ENCODE assay signal across 2 cellular contexts in genomic region chr4:140448830-140449229, GRCh38.
TF ChIP-seq lines count a peak whose summit lies in the region.

No MANE protein-coding gene starts in this region.

TF ChIP-seq in A549, 52 proteins besides CTCF, POLR2A, EP300 and RAD21 (continued from another document):
- TF ChIP-seq MAZ (IDR thresholded peaks at IDR 0.05; ENCODE audit: borderline replicate concordance, low read depth, low read length) (no peak), POLR2AphosphoS2 (conservative IDR thresholded peaks at IDR 0.05; ENCODE audit: low read length) (no peak), RCOR1 (IDR thresholded peaks at IDR 0.05; ENCODE audit: low read depth, low read length) (no peak), NFE2L2 (conservative IDR thresholded peaks at IDR 0.05; ENCODE audit: low read length) (no peak)

TF ChIP-seq in GM23338, 12 proteins besides CTCF, POLR2A, EP300 and RAD21 (continued from another document):
- TF ChIP-seq, protein P1, sequence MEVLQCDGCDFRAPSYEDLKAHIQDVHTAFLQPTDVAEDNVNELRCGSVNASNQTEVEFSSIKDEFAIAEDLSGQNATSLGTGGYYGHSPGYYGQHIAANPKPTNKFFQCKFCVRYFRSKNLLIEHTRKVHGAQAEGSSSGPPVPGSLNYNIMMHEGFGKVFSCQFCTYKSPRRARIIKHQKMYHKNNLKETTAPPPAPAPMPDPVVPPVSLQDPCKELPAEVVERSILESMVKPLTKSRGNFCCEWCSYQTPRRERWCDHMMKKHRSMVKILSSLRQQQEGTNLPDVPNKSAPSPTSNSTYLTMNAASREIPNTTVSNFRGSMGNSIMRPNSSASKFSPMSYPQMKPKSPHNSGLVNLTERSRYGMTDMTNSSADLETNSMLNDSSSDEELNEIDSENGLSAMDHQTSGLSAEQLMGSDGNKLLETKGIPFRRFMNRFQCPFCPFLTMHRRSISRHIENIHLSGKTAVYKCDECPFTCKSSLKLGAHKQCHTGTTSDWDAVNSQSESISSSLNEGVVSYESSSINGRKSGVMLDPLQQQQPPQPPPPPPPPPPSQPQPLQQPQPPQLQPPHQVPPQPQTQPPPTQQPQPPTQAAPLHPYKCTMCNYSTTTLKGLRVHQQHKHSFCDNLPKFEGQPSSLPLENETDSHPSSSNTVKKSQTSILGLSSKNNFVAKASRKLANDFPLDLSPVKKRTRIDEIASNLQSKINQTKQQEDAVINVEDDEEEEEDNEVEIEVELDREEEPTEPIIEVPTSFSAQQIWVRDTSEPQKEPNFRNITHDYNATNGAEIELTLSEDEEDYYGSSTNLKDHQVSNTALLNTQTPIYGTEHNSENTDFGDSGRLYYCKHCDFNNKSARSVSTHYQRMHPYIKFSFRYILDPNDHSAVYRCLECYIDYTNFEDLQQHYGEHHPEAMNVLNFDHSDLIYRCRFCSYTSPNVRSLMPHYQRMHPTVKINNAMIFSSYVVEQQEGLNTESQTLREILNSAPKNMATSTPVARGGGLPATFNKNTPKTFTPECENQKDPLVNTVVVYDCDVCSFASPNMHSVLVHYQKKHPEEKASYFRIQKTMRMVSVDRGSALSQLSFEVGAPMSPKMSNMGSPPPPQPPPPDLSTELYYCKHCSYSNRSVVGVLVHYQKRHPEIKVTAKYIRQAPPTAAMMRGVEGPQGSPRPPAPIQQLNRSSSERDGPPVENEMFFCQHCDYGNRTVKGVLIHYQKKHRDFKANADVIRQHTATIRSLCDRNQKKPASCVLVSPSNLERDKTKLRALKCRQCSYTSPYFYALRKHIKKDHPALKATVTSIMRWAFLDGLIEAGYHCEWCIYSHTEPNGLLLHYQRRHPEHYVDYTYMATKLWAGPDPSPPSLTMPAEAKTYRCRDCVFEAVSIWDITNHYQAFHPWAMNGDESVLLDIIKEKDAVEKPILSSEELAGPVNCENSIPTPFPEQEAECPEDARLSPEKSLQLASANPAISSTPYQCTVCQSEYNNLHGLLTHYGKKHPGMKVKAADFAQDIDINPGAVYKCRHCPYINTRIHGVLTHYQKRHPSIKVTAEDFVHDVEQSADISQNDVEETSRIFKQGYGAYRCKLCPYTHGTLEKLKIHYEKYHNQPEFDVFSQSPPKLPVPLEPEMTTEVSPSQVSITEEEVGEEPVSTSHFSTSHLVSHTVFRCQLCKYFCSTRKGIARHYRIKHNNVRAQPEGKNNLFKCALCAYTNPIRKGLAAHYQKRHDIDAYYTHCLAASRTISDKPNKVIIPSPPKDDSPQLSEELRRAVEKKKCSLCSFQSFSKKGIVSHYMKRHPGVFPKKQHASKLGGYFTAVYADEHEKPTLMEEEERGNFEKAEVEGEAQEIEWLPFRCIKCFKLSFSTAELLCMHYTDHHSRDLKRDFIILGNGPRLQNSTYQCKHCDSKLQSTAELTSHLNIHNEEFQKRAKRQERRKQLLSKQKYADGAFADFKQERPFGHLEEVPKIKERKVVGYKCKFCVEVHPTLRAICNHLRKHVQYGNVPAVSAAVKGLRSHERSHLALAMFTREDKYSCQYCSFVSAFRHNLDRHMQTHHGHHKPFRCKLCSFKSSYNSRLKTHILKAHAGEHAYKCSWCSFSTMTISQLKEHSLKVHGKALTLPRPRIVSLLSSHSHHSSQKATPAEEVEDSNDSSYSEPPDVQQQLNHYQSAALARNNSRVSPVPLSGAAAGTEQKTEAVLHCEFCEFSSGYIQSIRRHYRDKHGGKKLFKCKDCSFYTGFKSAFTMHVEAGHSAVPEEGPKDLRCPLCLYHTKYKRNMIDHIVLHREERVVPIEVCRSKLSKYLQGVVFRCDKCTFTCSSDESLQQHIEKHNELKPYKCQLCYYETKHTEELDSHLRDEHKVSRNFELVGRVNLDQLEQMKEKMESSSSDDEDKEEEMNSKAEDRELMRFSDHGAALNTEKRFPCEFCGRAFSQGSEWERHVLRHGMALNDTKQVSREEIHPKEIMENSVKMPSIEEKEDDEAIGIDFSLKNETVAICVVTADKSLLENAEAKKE (CRISPR knock-in tag; IDR thresholded peaks at IDR 0.05): no peak
- TF ChIP-seq ZNF114 (CRISPR knock-in tag; IDR thresholded peaks at IDR 0.05) (no peak), ZNF331 (CRISPR knock-in tag; IDR thresholded peaks at IDR 0.05; ENCODE audit: low read depth) (no peak), STAT1 (IDR thresholded peaks at IDR 0.05; ENCODE audit: unreplicated experiment) (no peak)
TF ChIP-seq in GM23338: peak in this region for 0.
